ENCODE assay signal across 23 cellular contexts in genomic region chr6:169255643-169256042, GRCh38. TPM values are rescaled to one million over a fixed set of nuclear protein-coding genes. Genes with fewer than 3 reads are reported as not detected.
DNase-seq lines count a peak whose midpoint lies in the region; ATAC-seq and TF ChIP-seq lines count a peak whose summit lies in the region.
"Had no signal": no experiment of that assay in that cellular context is flagged by ENCODE, and none has a peak within 500 bp of the region (broad histone marks: within the 10 kb centered on the region; RNA-seq: fewer than 3 reads in every experiment).

No MANE protein-coding gene starts in this region.

- no peak overlapping the region for H2BK120ac ChIP-seq in neuronal stem cell (ENCODE audit: low read depth, low read length)

- H3K9ac ChIP-seq in endodermal cell (ENCODE audit: extremely low read depth, low read length, poor library complexity, severe bottlenecking): no peak overlapping the region
- peak overlapping the region; percentile 10 for H3K9ac ChIP-seq in neuronal stem cell (ENCODE audit: low read depth, low read length, poor library complexity)
- H3K9ac ChIP-seq: BLaER1 treated with 17β-estradiol and CSF1 and Interleukin-3, amounts not matched to agents 10 nM and 100 nM had no signal

- DNase-seq in natural killer cell treated with Interleukin-12 subunit alpha and Interleukin-12 subunit beta and Interleukin-15 and Interleukin-18, amount 100 ng/mL, for 72 hours (ENCODE audit: low spot score): peak; percentile 22
- DNase-seq in natural killer cell (no peak), endodermal cell (peak; percentile 43), neuronal stem cell (ENCODE audit: low spot score) (no peak), NCI-H1417 treated with DMSO at 0.1 percent for 48 hours (lab: John Stamatoyannopoulos, UW) (no peak), left lobe of liver (ENCODE audit: low spot score) (no peak)
- DNase-seq: 8988T; ACHN; AML-193; BE2C; CD4-positive, alpha-beta T cell; CD8-positive, alpha-beta memory T cell; DMS 273 treated with DMSO at 0.1 percent for 48 hours; DMS79; EL; GDM1; GOT3; H7; HCEC 1CT had no signal

- H3K36me3 Mint-ChIP-seq in natural killer cell treated with Interleukin-12 subunit alpha and Interleukin-12 subunit beta and Interleukin-15 and Interleukin-18, amount 100 ng/mL, for 72 hours: no peaks in the 10 kb centered on the region
- peaks cover 8% of the 10 kb centered on the region for H3K36me3 Mint-ChIP-seq in natural killer cell
- no peaks in the 10 kb centered on the region for H3K36me3 Mint-ChIP-seq in endodermal cell (ENCODE audit: low read depth)
- H3K36me3 Mint-ChIP-seq: CD8-positive, alpha-beta memory T cell had no signal

- H3K9me3 ChIP-seq in endodermal cell (ENCODE audit: control insufficient read depth, low read length) (no peaks in the 10 kb centered on the region), neuronal stem cell (replicated peaks in 1 of 2; ENCODE audit: control insufficient read depth in 2 of 2, insufficient read depth in 1 of 2, low read depth in 1 of 2, low read length in 2 of 2) (peaks cover 0 to 4% of the 10 kb centered on the region in 2 donors)
- H3K9me3 ChIP-seq: A549, BE2C had no signal

- H2BK5ac ChIP-seq in neuronal stem cell (ENCODE audit: low read length): no peak overlapping the region

- no peak overlapping the region for H3K4me2 ChIP-seq in neuronal stem cell (ENCODE audit: insufficient read depth, low read length, poor library complexity, severe bottlenecking)
- H3K4me2 ChIP-seq: A549; BLaER1 treated with 17β-estradiol and CSF1 and Interleukin-3, amounts not matched to agents 10 nM and 100 nM had no signal

- TF ChIP-seq CTCF in natural killer cell (IDR thresholded peaks at IDR 0.05) (no peak), endodermal cell (conservative IDR thresholded peaks at IDR 0.05) (no peak)

- H3K4me1 ChIP-seq in endodermal cell (ENCODE audit: control insufficient read depth, insufficient read depth, low read length): peaks cover 3% of the 10 kb centered on the region
- H3K4me1 ChIP-seq in neuronal stem cell (ENCODE audit: control insufficient read depth in 2 of 2, insufficient read depth in 1 of 2, low read depth in 1 of 2, low read length in 2 of 2): peaks cover 14 to 18% of the 10 kb centered on the region in 2 donors
- H3K4me1 ChIP-seq: A549, BE2C had no signal

- no peak overlapping the region for H2AFZ ChIP-seq in neuronal stem cell (ENCODE audit: low read length)

- H3K79me1 ChIP-seq in neuronal stem cell (ENCODE audit: low read depth, low read length): no peaks in the 10 kb centered on the region

- H3K4me3 Mint-ChIP-seq in natural killer cell treated with Interleukin-12 subunit alpha and Interleukin-12 subunit beta and Interleukin-15 and Interleukin-18, amount 100 ng/mL, for 72 hours: no peak overlapping the region
- H3K4me3 Mint-ChIP-seq in natural killer cell (no peak overlapping the region), endodermal cell (no peak overlapping the region)
- H3K4me3 Mint-ChIP-seq: CD4-positive, alpha-beta T cell; CD8-positive, alpha-beta memory T cell had no signal

- H3K27ac ChIP-seq in endodermal cell (ENCODE audit: low read depth, low read length) (no peak overlapping the region), neuronal stem cell (replicated peaks; ENCODE audit: low read length) (no peak overlapping the region)
- H3K27ac ChIP-seq: A549; BLaER1 treated with 17β-estradiol and CSF1 and Interleukin-3, amounts not matched to agents 10 nM and 100 nM had no signal

- no peak overlapping the region for H3K4me3 ChIP-seq in endodermal cell (ENCODE audit: low read length)
- no peak overlapping the region for H3K4me3 ChIP-seq in neuronal stem cell (ENCODE audit: low read length in 2 of 2)
- H3K4me3 ChIP-seq: A549; BLaER1 treated with 17β-estradiol and CSF1 and Interleukin-3, amounts not matched to agents 10 nM and 100 nM; GM12878 had no signal

- no peak overlapping the region for H4K91ac ChIP-seq in neuronal stem cell (ENCODE audit: low read depth, low read length, poor library complexity)

- H3K9me3 Mint-ChIP-seq in natural killer cell treated with Interleukin-12 subunit alpha and Interleukin-12 subunit beta and Interleukin-15 and Interleukin-18, amount 100 ng/mL, for 72 hours: no peaks in the 10 kb centered on the region
- H3K9me3 Mint-ChIP-seq in natural killer cell (no peaks in the 10 kb centered on the region), endodermal cell (no peaks in the 10 kb centered on the region)
- H3K9me3 Mint-ChIP-seq: CD4-positive, alpha-beta T cell; CD8-positive, alpha-beta memory T cell had no signal

- no peak for ATAC-seq in natural killer cell treated with Interleukin-12 subunit alpha and Interleukin-12 subunit beta and Interleukin-15 and Interleukin-18, amount 100 ng/mL, for 72 hours
- no peak for ATAC-seq in natural killer cell
- ATAC-seq in HG03097 (IDR thresholded peaks at IDR 0.05; ENCODE audit: low FRiP score, unreplicated experiment): no peak
- ATAC-seq in left lobe of liver: no peak
- ATAC-seq: A549, GM12878 had no signal

- peaks cover 44 to 45% of the 10 kb centered on the region in 2 donors for H3K27me3 Mint-ChIP-seq in natural killer cell treated with Interleukin-12 subunit alpha and Interleukin-12 subunit beta and Interleukin-15 and Interleukin-18, amount 100 ng/mL, for 72 hours
- H3K27me3 Mint-ChIP-seq in natural killer cell (ENCODE audit: low read depth in 2 of 2): peaks cover 49 to 61% of the 10 kb centered on the region in 2 donors
- H3K27me3 Mint-ChIP-seq in endodermal cell (ENCODE audit: insufficient read depth): peaks cover 63% of the 10 kb centered on the region

- no peak overlapping the region for H3K18ac ChIP-seq in neuronal stem cell (ENCODE audit: low read length)

- H2BK12ac ChIP-seq in neuronal stem cell (ENCODE audit: low read length): no peak overlapping the region

- peaks cover 0 to 7% of the 10 kb centered on the region in 2 donors for H3K4me1 Mint-ChIP-seq in natural killer cell treated with Interleukin-12 subunit alpha and Interleukin-12 subunit beta and Interleukin-15 and Interleukin-18, amount 100 ng/mL, for 72 hours (ENCODE audit: low read depth in 2 of 2)
- H3K4me1 Mint-ChIP-seq in natural killer cell (peaks cover 7 to 10% of the 10 kb centered on the region in 2 donors), endodermal cell (peaks cover 16% of the 10 kb centered on the region)

- H2BK15ac ChIP-seq in neuronal stem cell (ENCODE audit: low read length): no peak overlapping the region

- peak overlapping the region; percentile 70 for H3K23ac ChIP-seq in neuronal stem cell (ENCODE audit: low read depth, low read length, poor library complexity)

- intact Hi-C loops in natural killer cell (cut with micrococcal nuclease): no loop called here

- H3K27me3 ChIP-seq in endodermal cell (ENCODE audit: control insufficient read depth, insufficient read depth, low read length, poor library complexity, severe bottlenecking): peaks cover 35% of the 10 kb centered on the region
- peaks cover 0 to 56% (median 26%) of the 10 kb centered on the region in 3 experiments for H3K27me3 ChIP-seq in neuronal stem cell (ENCODE audit: control insufficient read depth in 3 of 3, insufficient read depth in 3 of 3, low read depth in 1 of 3, low read length in 3 of 3)
- H3K27me3 ChIP-seq: BE2C; BLaER1 treated with 17β-estradiol and CSF1 and Interleukin-3, amounts not matched to agents 10 nM and 100 nM had no signal

- WGBS in endodermal cell (ENCODE audit: insufficient coverage in 1 of 2, insufficient read length in 1 of 2), 2 experiments: 87 to 91% methylated on average over 10 of the region's 10 CpGs
- WGBS in neuronal stem cell (ENCODE audit: extremely low coverage in 2 of 2, insufficient read length in 2 of 2, insufficient replicate concordance in 1 of 2), 2 donors: no CpG with 5 or more reads among the region's 10 CpGs

- H3K36me3 ChIP-seq in endodermal cell (ENCODE audit: control insufficient read depth, insufficient read depth, low read length): no peaks in the 10 kb centered on the region
- no peaks in the 10 kb centered on the region for H3K36me3 ChIP-seq in neuronal stem cell (replicated peaks in 1 of 2; ENCODE audit: control insufficient read depth in 2 of 2, insufficient read depth in 2 of 2, low read length in 2 of 2)
- H3K36me3 ChIP-seq: BE2C; BLaER1 treated with 17β-estradiol and CSF1 and Interleukin-3, amounts not matched to agents 10 nM and 100 nM had no signal

- H3K14ac ChIP-seq in neuronal stem cell (ENCODE audit: low read length): no peak overlapping the region

- H3K4ac ChIP-seq in neuronal stem cell (ENCODE audit: low read length): no peak overlapping the region

- no peak overlapping the region for H4K8ac ChIP-seq in neuronal stem cell (ENCODE audit: low read depth, low read length)

- H3K27ac Mint-ChIP-seq in natural killer cell treated with Interleukin-12 subunit alpha and Interleukin-12 subunit beta and Interleukin-15 and Interleukin-18, amount 100 ng/mL, for 72 hours: no peak overlapping the region
- H3K27ac Mint-ChIP-seq in natural killer cell (no peak overlapping the region), endodermal cell (no peak overlapping the region)
- H3K27ac Mint-ChIP-seq: CD4-positive, alpha-beta T cell had no signal

- no peak overlapping the region for H2AK5ac ChIP-seq in neuronal stem cell (ENCODE audit: low read depth, low read length)

RNA-seq across cellular contexts. Expression of gene THBS2, which starts 2.0 kb away (rescaled TPM):
- not detected for total RNA-seq in natural killer cell treated with Interleukin-12 subunit alpha and Interleukin-12 subunit beta and Interleukin-15 and Interleukin-18, amount 100 ng/mL, for 72 hours
- total RNA-seq in natural killer cell (not detected), endodermal cell (under 1 TPM; 0.93 to 0.99 TPM), left lobe of liver (2.9 TPM)
- 4.7 TPM for polyA plus RNA-seq in endodermal cell (2013, experiment 1 of 2)
- 6.5 TPM for polyA plus RNA-seq in endodermal cell (2013, experiment 2 of 2)
- polyA plus RNA-seq in neuronal stem cell (2013, experiment 1 of 2): 0.14 TPM
- polyA plus RNA-seq in neuronal stem cell (2013, experiment 2 of 2): 0.14 TPM
- total RNA-seq: CD4-positive, alpha-beta T cell; CD8-positive, alpha-beta memory T cell had no signal

Comparison
In these comparisons a context has a peak if more than half of its experiments do, and no peak if none do; other contexts are left out.
1. DNase-seq: peak in natural killer cell treated with Interleukin-12 subunit alpha and Interleukin-12 subunit beta and Interleukin-15 and Interleukin-18, amount 100 ng/mL, for 72 hours (single experiment) and endodermal cell (single experiment); none in natural killer cell (single experiment), neuronal stem cell (single experiment), NCI-H1417 treated with DMSO at 0.1 percent for 48 hours (single experiment) and left lobe of liver (single experiment).